Comparison of ENCODE assay signal across 2 cellular contexts in genomic region chr2:99487906-99488305, GRCh38.
TF ChIP-seq lines count a peak whose summit lies in the region.

No MANE protein-coding gene starts in this region.

TF ChIP-seq in HCT116, 20 proteins besides CTCF, POLR2A, EP300 and RAD21 (continued from another document):
- no peak for TF ChIP-seq TCF7L2 (IDR thresholded peaks at IDR 0.05; ENCODE audit: borderline replicate concordance, extremely low read depth, insufficient read depth, insufficient read length)
- no peak for TF ChIP-seq CEBPB (IDR thresholded peaks at IDR 0.05; ENCODE audit: low read depth)

TF ChIP-seq in HEK293T, 16 proteins besides CTCF, POLR2A, EP300 and RAD21:
- TF ChIP-seq, protein P1, sequence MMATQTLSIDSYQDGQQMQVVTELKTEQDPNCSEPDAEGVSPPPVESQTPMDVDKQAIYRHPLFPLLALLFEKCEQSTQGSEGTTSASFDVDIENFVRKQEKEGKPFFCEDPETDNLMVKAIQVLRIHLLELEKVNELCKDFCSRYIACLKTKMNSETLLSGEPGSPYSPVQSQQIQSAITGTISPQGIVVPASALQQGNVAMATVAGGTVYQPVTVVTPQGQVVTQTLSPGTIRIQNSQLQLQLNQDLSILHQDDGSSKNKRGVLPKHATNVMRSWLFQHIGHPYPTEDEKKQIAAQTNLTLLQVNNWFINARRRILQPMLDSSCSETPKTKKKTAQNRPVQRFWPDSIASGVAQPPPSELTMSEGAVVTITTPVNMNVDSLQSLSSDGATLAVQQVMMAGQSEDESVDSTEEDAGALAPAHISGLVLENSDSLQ (IDR thresholded peaks at IDR 0.05): no peak
- TF ChIP-seq FOXK2 (IDR thresholded peaks at IDR 0.05) (no peak), BHLHE40 (IDR thresholded peaks at IDR 0.05; ENCODE audit: borderline replicate concordance) (no peak), HDGF (IDR thresholded peaks at IDR 0.05; ENCODE audit: borderline replicate concordance) (no peak), FOXA1 (IDR thresholded peaks at IDR 0.05) (no peak), SUZ12 (IDR thresholded peaks at IDR 0.05) (no peak), ZNF384 (IDR thresholded peaks at IDR 0.05) (no peak)
